1 cellular context compared by ENCODE assay signal in genomic region chr20:39048000-39048696, GRCh38.
TF ChIP-seq lines count a peak whose summit lies in the region.

No MANE protein-coding gene starts in this region.

TF ChIP-seq in HepG2, 621 proteins besides CTCF, POLR2A, EP300 and RAD21 (continued from another document and continues in another):
- TF ChIP-seq ETV5 (CRISPR knock-in tag; IDR thresholded peaks at IDR 0.05; ENCODE audit: borderline replicate concordance) (peak; percentile 49; the same call in 1 of the 2 replicates), ZNF281 (CRISPR knock-in tag; IDR thresholded peaks at IDR 0.05; ENCODE audit: borderline replicate concordance) (no peak), MXD4 (CRISPR knock-in tag; IDR thresholded peaks at IDR 0.05) (no peak), CEBPZ (IDR thresholded peaks at IDR 0.05; ENCODE audit: low read length) (no peak), ZNF121 (CRISPR knock-in tag; IDR thresholded peaks at IDR 0.05) (peak; percentile 78), ZNF367 (CRISPR knock-in tag; IDR thresholded peaks at IDR 0.05; ENCODE audit: borderline replicate concordance) (no peak), LCORL (IDR thresholded peaks at IDR 0.05) (no peak), LCORL (CRISPR knock-in tag; IDR thresholded peaks at IDR 0.05) (peak; percentile 42; the same call in 1 of the 2 replicates), YEATS2 (CRISPR knock-in tag; IDR thresholded peaks at IDR 0.05; ENCODE audit: borderline replicate concordance) (peak; percentile 62; the same call in 1 of the 2 replicates), KDM4B (CRISPR knock-in tag; IDR thresholded peaks at IDR 0.05) (peak; percentile 75; the same call in 1 of the 2 replicates), CBFB (CRISPR knock-in tag; IDR thresholded peaks at IDR 0.05) (0 out of 2 replicates have a peak, but pooled peaks have one; percentile 14), ZNF512 (CRISPR knock-in tag; IDR thresholded peaks at IDR 0.05) (0 out of 2 replicates have a peak, but pooled peaks have one; percentile 69), ZNF180 (CRISPR knock-in tag; IDR thresholded peaks at IDR 0.05; ENCODE audit: borderline replicate concordance, low read depth) (no peak), REPIN1 (CRISPR knock-in tag; IDR thresholded peaks at IDR 0.05; ENCODE audit: borderline replicate concordance, low read depth) (no peak), ARID3A (IDR thresholded peaks at IDR 0.05; ENCODE audit: low read depth, low read length) (peak; percentile 36; the same call in 1 of the 2 replicates), ZNF446 (CRISPR knock-in tag; IDR thresholded peaks at IDR 0.05) (no peak), ZBTB7B (CRISPR knock-in tag; IDR thresholded peaks at IDR 0.05) (0 out of 2 replicates have a peak, but pooled peaks have one; percentile 42), FOXK1 (CRISPR knock-in tag; IDR thresholded peaks at IDR 0.05; ENCODE audit: borderline replicate concordance, low read depth) (peak; percentile 67; the same call in 1 of the 2 replicates), RFXAP (CRISPR knock-in tag; IDR thresholded peaks at IDR 0.05; ENCODE audit: borderline replicate concordance) (0 out of 2 replicates have a peak, but pooled peaks have one; percentile 29), NFAT5 (CRISPR knock-in tag; IDR thresholded peaks at IDR 0.05) (no peak), SOX6 (IDR thresholded peaks at IDR 0.05) (no peak), SOX6 (CRISPR knock-in tag; IDR thresholded peaks at IDR 0.05) (0 out of 2 replicates have a peak, but pooled peaks have one; percentile 18), NPAS2 (CRISPR knock-in tag; IDR thresholded peaks at IDR 0.05; ENCODE audit: borderline replicate concordance) (no peak), ARNT (IDR thresholded peaks at IDR 0.05) (no peak), ZNF572 (CRISPR knock-in tag; IDR thresholded peaks at IDR 0.05) (peak; percentile 70; the same call in 1 of the 2 replicates), ZNF317 (CRISPR knock-in tag; IDR thresholded peaks at IDR 0.05) (no peak), FOXA3 (CRISPR knock-in tag; IDR thresholded peaks at IDR 0.05) (peak; percentile 45; the same call in 1 of the 2 replicates)
- TF ChIP-seq, protein P1, sequence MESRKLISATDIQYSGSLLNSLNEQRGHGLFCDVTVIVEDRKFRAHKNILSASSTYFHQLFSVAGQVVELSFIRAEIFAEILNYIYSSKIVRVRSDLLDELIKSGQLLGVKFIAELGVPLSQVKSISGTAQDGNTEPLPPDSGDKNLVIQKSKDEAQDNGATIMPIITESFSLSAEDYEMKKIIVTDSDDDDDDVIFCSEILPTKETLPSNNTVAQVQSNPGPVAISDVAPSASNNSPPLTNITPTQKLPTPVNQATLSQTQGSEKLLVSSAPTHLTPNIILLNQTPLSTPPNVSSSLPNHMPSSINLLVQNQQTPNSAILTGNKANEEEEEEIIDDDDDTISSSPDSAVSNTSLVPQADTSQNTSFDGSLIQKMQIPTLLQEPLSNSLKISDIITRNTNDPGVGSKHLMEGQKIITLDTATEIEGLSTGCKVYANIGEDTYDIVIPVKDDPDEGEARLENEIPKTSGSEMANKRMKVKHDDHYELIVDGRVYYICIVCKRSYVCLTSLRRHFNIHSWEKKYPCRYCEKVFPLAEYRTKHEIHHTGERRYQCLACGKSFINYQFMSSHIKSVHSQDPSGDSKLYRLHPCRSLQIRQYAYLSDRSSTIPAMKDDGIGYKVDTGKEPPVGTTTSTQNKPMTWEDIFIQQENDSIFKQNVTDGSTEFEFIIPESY (CRISPR knock-in tag; IDR thresholded peaks at IDR 0.05): 0 out of 2 replicates have a peak, but pooled peaks have one; percentile 57
- TF ChIP-seq, protein P2, sequence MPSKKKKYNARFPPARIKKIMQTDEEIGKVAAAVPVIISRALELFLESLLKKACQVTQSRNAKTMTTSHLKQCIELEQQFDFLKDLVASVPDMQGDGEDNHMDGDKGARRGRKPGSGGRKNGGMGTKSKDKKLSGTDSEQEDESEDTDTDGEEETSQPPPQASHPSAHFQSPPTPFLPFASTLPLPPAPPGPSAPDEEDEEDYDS (CRISPR knock-in tag; IDR thresholded peaks at IDR 0.05): peak; percentile 42; the same call in 1 of the 2 replicates
- TF ChIP-seq, protein P3, sequence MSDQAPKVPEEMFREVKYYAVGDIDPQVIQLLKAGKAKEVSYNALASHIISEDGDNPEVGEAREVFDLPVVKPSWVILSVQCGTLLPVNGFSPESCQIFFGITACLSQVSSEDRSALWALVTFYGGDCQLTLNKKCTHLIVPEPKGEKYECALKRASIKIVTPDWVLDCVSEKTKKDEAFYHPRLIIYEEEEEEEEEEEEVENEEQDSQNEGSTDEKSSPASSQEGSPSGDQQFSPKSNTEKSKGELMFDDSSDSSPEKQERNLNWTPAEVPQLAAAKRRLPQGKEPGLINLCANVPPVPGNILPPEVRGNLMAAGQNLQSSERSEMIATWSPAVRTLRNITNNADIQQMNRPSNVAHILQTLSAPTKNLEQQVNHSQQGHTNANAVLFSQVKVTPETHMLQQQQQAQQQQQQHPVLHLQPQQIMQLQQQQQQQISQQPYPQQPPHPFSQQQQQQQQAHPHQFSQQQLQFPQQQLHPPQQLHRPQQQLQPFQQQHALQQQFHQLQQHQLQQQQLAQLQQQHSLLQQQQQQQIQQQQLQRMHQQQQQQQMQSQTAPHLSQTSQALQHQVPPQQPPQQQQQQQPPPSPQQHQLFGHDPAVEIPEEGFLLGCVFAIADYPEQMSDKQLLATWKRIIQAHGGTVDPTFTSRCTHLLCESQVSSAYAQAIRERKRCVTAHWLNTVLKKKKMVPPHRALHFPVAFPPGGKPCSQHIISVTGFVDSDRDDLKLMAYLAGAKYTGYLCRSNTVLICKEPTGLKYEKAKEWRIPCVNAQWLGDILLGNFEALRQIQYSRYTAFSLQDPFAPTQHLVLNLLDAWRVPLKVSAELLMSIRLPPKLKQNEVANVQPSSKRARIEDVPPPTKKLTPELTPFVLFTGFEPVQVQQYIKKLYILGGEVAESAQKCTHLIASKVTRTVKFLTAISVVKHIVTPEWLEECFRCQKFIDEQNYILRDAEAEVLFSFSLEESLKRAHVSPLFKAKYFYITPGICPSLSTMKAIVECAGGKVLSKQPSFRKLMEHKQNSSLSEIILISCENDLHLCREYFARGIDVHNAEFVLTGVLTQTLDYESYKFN (CRISPR knock-in tag; conservative IDR thresholded peaks at IDR 0.05): no peak; the same call in 1 of the 2 replicates
- TF ChIP-seq, protein P4, sequence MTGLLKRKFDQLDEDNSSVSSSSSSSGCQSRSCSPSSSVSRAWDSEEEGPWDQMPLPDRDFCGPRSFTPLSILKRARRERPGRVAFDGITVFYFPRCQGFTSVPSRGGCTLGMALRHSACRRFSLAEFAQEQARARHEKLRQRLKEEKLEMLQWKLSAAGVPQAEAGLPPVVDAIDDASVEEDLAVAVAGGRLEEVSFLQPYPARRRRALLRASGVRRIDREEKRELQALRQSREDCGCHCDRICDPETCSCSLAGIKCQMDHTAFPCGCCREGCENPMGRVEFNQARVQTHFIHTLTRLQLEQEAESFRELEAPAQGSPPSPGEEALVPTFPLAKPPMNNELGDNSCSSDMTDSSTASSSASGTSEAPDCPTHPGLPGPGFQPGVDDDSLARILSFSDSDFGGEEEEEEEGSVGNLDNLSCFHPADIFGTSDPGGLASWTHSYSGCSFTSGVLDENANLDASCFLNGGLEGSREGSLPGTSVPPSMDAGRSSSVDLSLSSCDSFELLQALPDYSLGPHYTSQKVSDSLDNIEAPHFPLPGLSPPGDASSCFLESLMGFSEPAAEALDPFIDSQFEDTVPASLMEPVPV (CRISPR knock-in tag; IDR thresholded peaks at IDR 0.05): 0 out of 2 replicates have a peak, but pooled peaks have one; percentile 23
